ENCODE assay signal across 14 cellular contexts in genomic region chr14:90561031-90561430, GRCh38.
"Had no signal": no experiment of that assay in that cellular context is flagged by ENCODE, and none has a peak within 500 bp of the region (broad histone marks: within the 10 kb centered on the region; RNA-seq: fewer than 3 reads in every experiment).

No MANE protein-coding gene starts in this region.

- H3K27me3 Mint-ChIP-seq: activated naive CD8-positive, alpha-beta T cell treated with anti-CD3 and anti-CD28 coated beads, Interleukin-2, amount 50 U/mL, for 24 hours; central memory CD8-positive, alpha-beta T cell had no signal

- H3K4me3 Mint-ChIP-seq: activated naive CD8-positive, alpha-beta T cell treated with anti-CD3 and anti-CD28 coated beads, Interleukin-2, amount 50 U/mL, for 24 hours; activated T-helper 1 cell treated with anti-CD3 and anti-CD28 coated beads, Interleukin-12 subunit alpha, Interleukin-12 subunit beta, Interleukin-2, Interleukin-4 antibody, amounts not matched to agents 30 ng/mL and 10 ng/mL and 1 ng/mL, durations not matched to agents 14 hours and 24 hours and 36 hours; central memory CD8-positive, alpha-beta T cell; stimulated activated effector memory CD8-positive, alpha-beta T cell treated with anti-CD3 and anti-CD28 coated beads, Interleukin-12 subunit alpha, Interleukin-12 subunit beta, amount 100 ng/mL, for 72 hours; T-helper 1 cell treated with Interleukin-12 subunit alpha and Interleukin-12 subunit beta and Interleukin-4 antibody, amounts not matched to agents 30 μg/mL and 1 μg/mL, for 36 hours had no signal

- H3K27me3 ChIP-seq: esophagus muscularis mucosa, left lung, neutrophil, tibial nerve, vagina had no signal

- ATAC-seq: activated naive CD8-positive, alpha-beta T cell treated with anti-CD3 and anti-CD28 coated beads, Interleukin-2, amount 50 U/mL, for 24 hours; left lung; stimulated activated effector memory CD8-positive, alpha-beta T cell treated with anti-CD3 and anti-CD28 coated beads, Interleukin-12 subunit alpha, Interleukin-12 subunit beta, amount 100 ng/mL, for 72 hours had no signal

- H3K36me3 ChIP-seq: left lung, vagina had no signal

- H3K4me1 ChIP-seq: left lung, vagina had no signal

- H3K4me3 ChIP-seq: esophagus muscularis mucosa, left lung, smooth muscle cell, tibial nerve, vagina had no signal

- H3K4me2 ChIP-seq: smooth muscle cell had no signal

- DNase-seq: activated CD4-positive, alpha-beta T cell treated with anti-CD3 and anti-CD28 coated beads for 48 hours; activated naive CD4-positive, alpha-beta T cell; activated naive CD8-positive, alpha-beta T cell treated with anti-CD3 and anti-CD28 coated beads, Interleukin-2, amount 50 U/mL, for 24 hours; left lung; mesendoderm had no signal

- H3K27ac Mint-ChIP-seq: activated naive CD8-positive, alpha-beta T cell treated with anti-CD3 and anti-CD28 coated beads, Interleukin-2, amount 50 U/mL, for 24 hours; activated T-helper 1 cell treated with anti-CD3 and anti-CD28 coated beads, Interleukin-12 subunit alpha, Interleukin-12 subunit beta, Interleukin-2, Interleukin-4 antibody, amounts not matched to agents 30 ng/mL and 10 ng/mL and 1 ng/mL, durations not matched to agents 14 hours and 24 hours and 36 hours; stimulated activated effector memory CD8-positive, alpha-beta T cell treated with anti-CD3 and anti-CD28 coated beads, Interleukin-12 subunit alpha, Interleukin-12 subunit beta, amount 100 ng/mL, for 72 hours; T-helper 1 cell treated with Interleukin-12 subunit alpha and Interleukin-12 subunit beta and Interleukin-4 antibody, amounts not matched to agents 30 μg/mL and 1 μg/mL, for 36 hours had no signal

- H3K27ac ChIP-seq: left lung, neutrophil, tibial nerve, vagina had no signal

- H3K9me3 ChIP-seq: esophagus muscularis mucosa, left lung, neutrophil, tibial nerve, vagina had no signal

- H3K4me1 Mint-ChIP-seq: activated naive CD8-positive, alpha-beta T cell treated with anti-CD3 and anti-CD28 coated beads, Interleukin-2, amount 50 U/mL, for 24 hours; central memory CD8-positive, alpha-beta T cell; stimulated activated effector memory CD8-positive, alpha-beta T cell treated with anti-CD3 and anti-CD28 coated beads, Interleukin-12 subunit alpha, Interleukin-12 subunit beta, amount 100 ng/mL, for 72 hours had no signal

- H3K9me3 Mint-ChIP-seq: activated naive CD8-positive, alpha-beta T cell treated with anti-CD3 and anti-CD28 coated beads, Interleukin-2, amount 50 U/mL, for 24 hours; activated T-helper 1 cell treated with anti-CD3 and anti-CD28 coated beads, Interleukin-12 subunit alpha, Interleukin-12 subunit beta, Interleukin-2, Interleukin-4 antibody, amounts not matched to agents 30 ng/mL and 10 ng/mL and 1 ng/mL, durations not matched to agents 14 hours and 24 hours and 36 hours; central memory CD8-positive, alpha-beta T cell; stimulated activated effector memory CD8-positive, alpha-beta T cell treated with anti-CD3 and anti-CD28 coated beads, Interleukin-12 subunit alpha, Interleukin-12 subunit beta, amount 100 ng/mL, for 72 hours; T-helper 1 cell treated with Interleukin-12 subunit alpha and Interleukin-12 subunit beta and Interleukin-4 antibody, amounts not matched to agents 30 μg/mL and 1 μg/mL, for 36 hours had no signal

- H3K36me3 Mint-ChIP-seq: stimulated activated effector memory CD8-positive, alpha-beta T cell treated with anti-CD3 and anti-CD28 coated beads, Interleukin-12 subunit alpha, Interleukin-12 subunit beta, amount 100 ng/mL, for 72 hours had no signal
